ENCODE assay signal across 18 cellular contexts in genomic region chrX:40415675-40416074, GRCh38.
DNase-seq lines count a peak whose midpoint lies in the region; TF ChIP-seq lines count a peak whose summit lies in the region.
"Had no signal": no experiment of that assay in that cellular context is flagged by ENCODE, and none has a peak within 500 bp of the region (broad histone marks: within the 10 kb centered on the region; RNA-seq: fewer than 3 reads in every experiment).

No MANE protein-coding gene starts in this region.

- no peak overlapping the region for H3K4me3 Mint-ChIP-seq in osteocyte (ENCODE audit: unreplicated experiment)

- TF ChIP-seq CTCF in adrenal gland (IDR thresholded peaks at IDR 0.05) (no peak), thyroid gland (IDR thresholded peaks at IDR 0.05) (no peak), osteocyte (IDR thresholded peaks at IDR 0.05) (no peak)

- H3K27me3 Mint-ChIP-seq in osteocyte (ENCODE audit: unreplicated experiment): peaks cover 16% of the 10 kb centered on the region

- H3K36me3 ChIP-seq in adrenal gland (replicated peaks in 1 of 2) (no peaks in the 10 kb centered on the region), thyroid gland (no peaks in the 10 kb centered on the region)

- H3K27me3 ChIP-seq in adrenal gland: peaks cover 4% of the 10 kb centered on the region
- H3K27me3 ChIP-seq in thyroid gland: no peaks in the 10 kb centered on the region

- H3K4me3 ChIP-seq in adrenal gland: no peak overlapping the region
- no peak overlapping the region for H3K4me3 ChIP-seq in thyroid gland (replicated peaks in 1 of 3)
- H3K4me3 ChIP-seq: SK-N-MC had no signal

- DNase-seq in NCI-H2029 (lab: John Stamatoyannopoulos, UW) (peak; percentile 35), NCI-H2029 treated with DMSO at 0.1 percent for 48 hours (lab: John Stamatoyannopoulos, UW) (no peak), NCI-H1092 treated with DMSO at 0.1 percent for 48 hours (lab: John Stamatoyannopoulos, UW) (peak; percentile 43), adrenal gland (peak in 5 of 7 donors; percentile 29 to 46 (median 34)), thyroid gland (peak; percentile 53 to 62), NCI-H2227 treated with DMSO at 0.1 percent for 48 hours (lab: John Stamatoyannopoulos, UW) (no peak), osteocyte (ENCODE audit: extremely low spot score, unreplicated experiment) (no peak), DMS53 (lab: John Stamatoyannopoulos, UW) (no peak)
- DNase-seq: C1 segment of cervical spinal cord, DMS153, HCEC 1CT, IMR-90, Karpas-422, NCI-H1436 treated with DMSO at 0.1 percent for 48 hours, NCI-H82, Right ventricle myocardium superior, T-helper 1 cell had no signal

- no peaks in the 10 kb centered on the region for H3K4me1 ChIP-seq in adrenal gland (replicated peaks in 1 of 2)
- H3K4me1 ChIP-seq in thyroid gland: no peaks in the 10 kb centered on the region

- WGBS in adrenal gland, 4 donors: 63 to 83% (median 71%) methylated on average over 3 to 4 of the region's 4 CpGs
- 41 to 61% methylated on average over 2 of the region's 4 CpGs for WGBS in thyroid gland, 2 donors

- no peak overlapping the region for H3K27ac Mint-ChIP-seq in osteocyte (ENCODE audit: unreplicated experiment)

- intact Hi-C loops in adrenal gland (cut with DNase I) (no loop called here), thyroid gland (cut with DNase I) (no loop called here)

- H3K27ac ChIP-seq in adrenal gland (no peak overlapping the region), thyroid gland (no peak overlapping the region)
- H3K27ac ChIP-seq: SK-N-MC had no signal

- TF ChIP-seq POLR2A in adrenal gland (IDR thresholded peaks at IDR 0.05) (no peak), thyroid gland (IDR thresholded peaks at IDR 0.05) (no peak)

- no peaks in the 10 kb centered on the region for H3K36me3 Mint-ChIP-seq in osteocyte (ENCODE audit: unreplicated experiment)

- H3K4me1 Mint-ChIP-seq in osteocyte (ENCODE audit: unreplicated experiment): no peaks in the 10 kb centered on the region

- H3K9me3 ChIP-seq in adrenal gland (replicated peaks in 1 of 3) (no peaks in the 10 kb centered on the region), thyroid gland (no peaks in the 10 kb centered on the region)

- peaks cover 11% of the 10 kb centered on the region for H3K9me3 Mint-ChIP-seq in osteocyte (ENCODE audit: unreplicated experiment)

Comparison
In these comparisons a context has a peak if more than half of its experiments do, and no peak if none do; other contexts are left out.
1. DNase-seq: peak in NCI-H2029 (single experiment), NCI-H1092 treated with DMSO at 0.1 percent for 48 hours (single experiment), adrenal gland (5 of 7) and thyroid gland (2 of 2); none in NCI-H2029 treated with DMSO at 0.1 percent for 48 hours (single experiment), NCI-H2227 treated with DMSO at 0.1 percent for 48 hours (single experiment), osteocyte (single experiment) and DMS53 (single experiment).